34 cellular contexts compared by ENCODE assay signal in the genomic region with DNA sequence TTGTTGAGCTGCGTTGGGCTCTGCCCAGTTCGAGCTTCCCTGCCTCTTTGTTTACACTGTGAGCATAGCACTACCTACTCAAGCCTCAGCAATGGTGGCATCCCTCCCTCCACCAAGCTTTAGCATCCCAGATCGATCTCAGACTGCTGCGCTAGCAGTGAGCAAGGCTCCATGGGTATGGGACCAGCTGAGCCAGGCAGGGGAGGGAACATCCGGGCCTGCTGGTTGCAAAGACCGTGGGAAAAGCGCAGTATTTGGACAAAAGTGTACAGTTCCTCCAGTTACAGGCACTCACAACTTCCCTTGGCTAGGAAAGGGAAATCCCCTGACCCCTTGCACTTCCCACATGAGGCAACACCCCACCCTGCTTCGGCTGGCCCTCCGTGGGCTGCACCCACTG.
"Had no signal": no experiment of that assay in that cellular context is flagged by ENCODE, and none has a peak within 500 bp of the region (broad histone marks: within the 10 kb centered on the region; RNA-seq: fewer than 3 reads in every experiment).

No MANE protein-coding gene starts in this region.

- DNase-seq: Karpas-422, Kasumi-1, MG63, MM.1S, MV-4-11, NCI-H1048, NCI-H1092, NCI-H1105, NCI-H1105 treated with DMSO at 0.1 percent for 48 hours, NCI-H1417, NCI-H1417 treated with DMSO at 0.1 percent for 48 hours, NCI-H1436, NCI-H1436 treated with DMSO at 0.1 percent for 48 hours, NCI-H146, NCI-H1694, NCI-H1694 treated with DMSO at 0.1 percent for 48 hours, NCI-H187, NCI-H187 treated with DMSO at 0.1 percent for 48 hours, NCI-H1930, NCI-H2029, NCI-H2029 treated with DMSO at 0.1 percent for 48 hours, NCI-H2081, NCI-H2081 treated with DMSO at 0.1 percent for 48 hours, NCI-H2107, NCI-H2171, NCI-H2171 treated with DMSO at 0.1 percent for 48 hours, NCI-H2227 treated with DMSO at 0.1 percent for 48 hours, NCI-H226, NCI-H345, NCI-H446, NCI-H446 treated with DMSO at 0.1 percent for 48 hours, NCI-H510A, NCI-H510A treated with DMSO at 0.1 percent for 48 hours had no signal

- H3K27ac ChIP-seq: KMS-11 had no signal

- H3K4me3 ChIP-seq: MG63 had no signal

- H3K36me3 ChIP-seq: MG63 had no signal

- H3K9me3 ChIP-seq: MG63 had no signal

- H3K27me3 ChIP-seq: MG63 had no signal

- H3K4me2 ChIP-seq: KMS-11 had no signal

- H3K9ac ChIP-seq: KMS-11 had no signal
